In genomic region chr3:25817638-25818037, GRCh38 we compare ENCODE assay signal across 19 cellular contexts.
"Had no signal": no experiment of that assay in that cellular context is flagged by ENCODE, and none has a peak within 500 bp of the region (broad histone marks: within the 10 kb centered on the region; RNA-seq: fewer than 3 reads in every experiment).

No MANE protein-coding gene starts in this region.

- H3K36me3 ChIP-seq: left lung, stomach, upper lobe of left lung had no signal

- H3K4me2 ChIP-seq: smooth muscle cell had no signal

- ATAC-seq: body of pancreas, left lung, sciatic nerve, WTC11 had no signal

- DNase-seq: activated CD4-positive, alpha-beta memory T cell treated with anti-CD3 and anti-CD28 coated beads, Interleukin-2, amount 10 ng/mL, durations not matched to agents 7 days and 5 days; activated CD4-positive, alpha-beta T cell treated with anti-CD3 and anti-CD28 coated beads for 4 hours; activated gamma-delta T cell treated with Interleukin-2 at 50 U/mL for 16 hours; activated naive CD8-positive, alpha-beta T cell treated with anti-CD3 and anti-CD28 coated beads for 36 hours; amygdala; body of pancreas; caudate nucleus; endodermal cell; head of caudate nucleus; kidney; left lung; stimulated activated CD4-positive, alpha-beta T cell treated with anti-CD3 and anti-CD28 coated beads, Interleukin-4, amount 100 ng/mL, for 1 hour; stomach; testis; upper lobe of left lung had no signal

- H3K27me3 ChIP-seq: body of pancreas, left lung, stomach, testis, upper lobe of left lung had no signal

- H2AFZ ChIP-seq: parathyroid adenoma had no signal

- H3K9me3 ChIP-seq: body of pancreas, left lung, stomach, testis, upper lobe of left lung had no signal

- H3K27ac ChIP-seq: body of pancreas, left lung, parathyroid adenoma, stomach, testis, upper lobe of left lung had no signal

- H3K4me1 ChIP-seq: body of pancreas, left lung, parathyroid adenoma, testis, upper lobe of left lung had no signal

- H3K79me2 ChIP-seq: parathyroid adenoma had no signal

- H3K9ac ChIP-seq: parathyroid adenoma had no signal

- H3K4me3 ChIP-seq: body of pancreas, left lung, smooth muscle cell, stomach, testis, upper lobe of left lung had no signal
